ENCODE assay signal across 23 cellular contexts in the genomic region with DNA sequence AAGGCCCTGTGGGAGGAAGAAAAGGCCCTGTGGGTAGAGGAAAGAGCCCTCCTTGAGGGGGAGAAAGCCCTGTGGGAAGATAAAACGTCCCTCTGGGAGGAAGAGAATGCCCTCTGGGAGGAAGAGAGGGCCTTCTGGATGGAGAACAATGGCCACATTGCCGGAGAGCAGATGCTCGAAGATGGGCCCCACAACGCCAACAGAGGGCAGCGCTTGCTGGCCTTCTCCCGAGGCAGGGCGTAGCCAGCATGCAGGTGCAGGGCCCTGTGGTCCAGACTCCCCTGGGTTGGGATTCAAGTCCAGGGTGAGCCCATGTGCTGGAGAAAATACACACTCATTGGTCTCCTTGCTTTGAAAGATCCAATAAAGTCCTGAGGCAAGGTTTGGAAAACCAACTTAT. TPM values are rescaled to one million over a fixed set of nuclear protein-coding genes. Genes with fewer than 3 reads are reported as not detected.
DNase-seq lines count a peak whose midpoint lies in the region; ATAC-seq, FAIRE-seq and TF ChIP-seq lines count a peak whose summit lies in the region.
"Had no signal": no experiment of that assay in that cellular context is flagged by ENCODE, and none has a peak within 500 bp of the region (broad histone marks: within the 10 kb centered on the region; RNA-seq: fewer than 3 reads in every experiment).

No MANE protein-coding gene starts in this region.

- H2AFZ ChIP-seq in H1 (ENCODE audit: low read length) = no peak overlapping the region

- H3K27me3 ChIP-seq in H1 (replicated peaks in 1 of 4; ENCODE audit: control insufficient read depth in 3 of 4, extremely low read depth in 1 of 4, insufficient read depth in 3 of 4, low read length in 3 of 4) = peaks cover 0 to 2% (median 0%) of the 10 kb centered on the region in 4 experiments; a peak in 1 of 7 replicates

- H3K79me2 ChIP-seq in H1 (ENCODE audit: control insufficient read depth in 1 of 2, insufficient read depth in 2 of 2, low read length in 2 of 2) = no peaks in the 10 kb centered on the region

- H3K23ac ChIP-seq in H1 (ENCODE audit: insufficient read length) = no peak overlapping the region

- TF ChIP-seq CTCF in activated CD8-positive, alpha-beta T cell treated with anti-CD3 and anti-CD28 coated beads for 36 hours (IDR thresholded peaks at IDR 0.05) = no peak
- TF ChIP-seq CTCF in H1 (IDR thresholded peaks at IDR 0.05; ENCODE audit: control extremely low read depth in 1 of 3, insufficient read depth in 1 of 3, low read depth in 1 of 3, low read length in 3 of 3) = peak; percentile 44 to 55 (median 51); a peak in 3 of 4 replicates

- H3K4me2 ChIP-seq in H1 (ENCODE audit: insufficient read depth in 1 of 2, low read depth in 2 of 2, low read length in 2 of 2) = no peak overlapping the region

- H4K8ac ChIP-seq in H1 (ENCODE audit: extremely low read depth, insufficient read depth, low read length) = no peak overlapping the region

- no peak overlapping the region for H2BK120ac ChIP-seq in H1 (replicated peaks; ENCODE audit: low read depth, low read length)

- DNase-seq in activated CD8-positive, alpha-beta T cell treated with anti-CD3 and anti-CD28 coated beads, Interleukin-2, amount 10 ng/mL, durations not matched to agents 7 days and 5 days = peak; percentile 14
- no peak for DNase-seq in activated CD8-positive, alpha-beta T cell treated with anti-CD3 and anti-CD28 coated beads for 36 hours
- DNase-seq in H1 (ENCODE audit: low read depth in 1 of 2, low spot score in 2 of 2) (peak in 1 of 2 experiments; percentile 58), NK-92 (lab: John Stamatoyannopoulos, UW; ENCODE audit: unreplicated experiment) (no peak)
- DNase-seq in stimulated activated CD4-positive, alpha-beta T cell treated with anti-CD3 and anti-CD28 coated beads, Interleukin-15, amount 100 ng/mL, for 24 hours = no peak
- no peak for DNase-seq in effector CD4-positive, alpha-beta T cell
- DNase-seq in stimulated activated CD4-positive, alpha-beta T cell treated with anti-CD3 and anti-CD28 coated beads, Interleukin-4, amount 100 ng/mL, for 4 hours = no peak
- DNase-seq: AML-193; CD4-positive, alpha-beta T cell; GF-D8; Karpas-422; NCI-H1105; NCI-H1694; NCI-H2081 treated with DMSO at 0.1 percent for 48 hours; NCI-H510A; NCI-H774; OCI-M1; Right ventricle myocardium superior had no signal

- intact Hi-C loops in activated CD8-positive, alpha-beta T cell treated with anti-CD3 and anti-CD28 coated beads for 36 hours (cut with micrococcal nuclease) = no loop called here

- no peaks in the 10 kb centered on the region for H3K9me3 ChIP-seq in H1 (ENCODE audit: insufficient read depth in 2 of 2, low read depth in 1 of 2, low read length in 1 of 2)

- H3K4me1 Mint-ChIP-seq in activated CD8-positive, alpha-beta T cell treated with anti-CD3 and anti-CD28 coated beads, Interleukin-2, amount 10 ng/mL, durations not matched to agents 7 days and 5 days (ENCODE audit: low read depth) = peaks cover 19% of the 10 kb centered on the region
- peaks cover 22% of the 10 kb centered on the region for H3K4me1 Mint-ChIP-seq in activated CD8-positive, alpha-beta T cell treated with anti-CD3 and anti-CD28 coated beads for 36 hours (ENCODE audit: low read depth)

- POLR2A ChIA-PET in activated CD8-positive, alpha-beta T cell treated with anti-CD3 and anti-CD28 coated beads, Interleukin-2, amount 10 ng/mL, durations not matched to agents 7 days and 5 days (lab: Charles Lee) = no interaction called here
- POLR2A ChIA-PET in activated CD8-positive, alpha-beta T cell treated with anti-CD3 and anti-CD28 coated beads for 36 hours (lab: Charles Lee) = no interaction called here
- POLR2A ChIA-PET in H1 (lab: Charles Lee; ENCODE audit: partially characterized antibody) = no interaction called here

- H2BK12ac ChIP-seq in H1 (ENCODE audit: low read depth, low read length) = no peak overlapping the region

- H4K20me1 ChIP-seq in H1 (replicated peaks in 1 of 2; ENCODE audit: control insufficient read depth in 1 of 2, insufficient read depth in 2 of 2, low read length in 2 of 2) = no peaks in the 10 kb centered on the region

- TF ChIP-seq RAD21 in Ishikawa (IDR thresholded peaks at IDR 0.05; ENCODE audit: low read depth) (peak; percentile 11; the same call in 1 of the 2 replicates), H1 (IDR thresholded peaks at IDR 0.05 in 1 of 2, conservative IDR thresholded peaks at IDR 0.05 in 1 of 2; ENCODE audit: low read depth in 2 of 2, low read length in 2 of 2) (peak; percentile 53 to 62)

- ATAC-seq in activated CD8-positive, alpha-beta T cell treated with anti-CD3 and anti-CD28 coated beads, Interleukin-2, amount 10 ng/mL, durations not matched to agents 7 days and 5 days = no peak
- no peak for ATAC-seq in activated CD8-positive, alpha-beta T cell treated with anti-CD3 and anti-CD28 coated beads for 36 hours

- no peaks in the 10 kb centered on the region; the same call in 1 of the 2 replicates for H3K23me2 ChIP-seq in H1 (ENCODE audit: low read depth, low read length)

- no peaks in the 10 kb centered on the region for H3K79me1 ChIP-seq in H1 (ENCODE audit: low read depth, low read length)

- no peak overlapping the region for H3K14ac ChIP-seq in H1 (ENCODE audit: insufficient read length)

- WGBS in H1 (ENCODE audit: extremely low coverage in 1 of 2, insufficient coverage in 1 of 2, insufficient read length in 1 of 2, insufficient replicate concordance in 2 of 2, low coverage in 1 of 2, low lambda C conversion rate in 2 of 2, missing lambda C conversion rate in 1 of 2), 2 experiments = 66% methylated on average over 7 of the region's 7 CpGs; no CpG with 5 or more reads in 1 of the 2 experiments

- H3K56ac ChIP-seq in H1 (replicated peaks; ENCODE audit: insufficient read length, low read depth, low read length) = no peak overlapping the region

- no peak for FAIRE-seq in H1 (lab: Jason Lieb, UNC)
- FAIRE-seq: GM12892, H54 had no signal

- H3K4me3 ChIP-seq in H1 (ENCODE audit: extremely low read depth in 1 of 4, insufficient read depth in 2 of 4, low read depth in 3 of 4, low read length in 4 of 4) = no peak overlapping the region
- H3K4me3 ChIP-seq: SK-N-MC had no signal

- no peak overlapping the region for H3K9ac ChIP-seq in H1 (replicated peaks in 1 of 4; ENCODE audit: extremely low read depth in 1 of 4, low read depth in 3 of 4, low read length in 3 of 4)

- no peak for TF ChIP-seq POLR2A in H1 (IDR thresholded peaks at IDR 0.05; ENCODE audit: control extremely low read depth in 1 of 2, low read depth in 2 of 2, low read length in 2 of 2)

- no peak overlapping the region for H2AK5ac ChIP-seq in H1 (ENCODE audit: low read depth, low read length)

- H2BK15ac ChIP-seq in H1 (ENCODE audit: low read length) = no peak overlapping the region

- H3K27ac Mint-ChIP-seq in activated CD8-positive, alpha-beta T cell treated with anti-CD3 and anti-CD28 coated beads, Interleukin-2, amount 10 ng/mL, durations not matched to agents 7 days and 5 days = no peak overlapping the region
- no peak overlapping the region for H3K27ac Mint-ChIP-seq in activated CD8-positive, alpha-beta T cell treated with anti-CD3 and anti-CD28 coated beads for 36 hours
- H3K27ac Mint-ChIP-seq: CD4-positive, alpha-beta T cell had no signal

- peaks cover 6% of the 10 kb centered on the region for H3K27me3 Mint-ChIP-seq in activated CD8-positive, alpha-beta T cell treated with anti-CD3 and anti-CD28 coated beads, Interleukin-2, amount 10 ng/mL, durations not matched to agents 7 days and 5 days (ENCODE audit: low read depth)
- peaks cover 10% of the 10 kb centered on the region for H3K27me3 Mint-ChIP-seq in activated CD8-positive, alpha-beta T cell treated with anti-CD3 and anti-CD28 coated beads for 36 hours

- H4K91ac ChIP-seq in H1 (replicated peaks; ENCODE audit: insufficient read length, low read length) = no peak overlapping the region

- H2BK5ac ChIP-seq in H1 (ENCODE audit: low read depth, low read length) = no peak overlapping the region

- H3K36me3 ChIP-seq in H1 (ENCODE audit: control insufficient read depth in 2 of 4, insufficient read depth in 4 of 4, low read length in 3 of 4) = no peaks in the 10 kb centered on the region

- H3K4me3 Mint-ChIP-seq in activated CD8-positive, alpha-beta T cell treated with anti-CD3 and anti-CD28 coated beads, Interleukin-2, amount 10 ng/mL, durations not matched to agents 7 days and 5 days = no peak overlapping the region
- H3K4me3 Mint-ChIP-seq in activated CD8-positive, alpha-beta T cell treated with anti-CD3 and anti-CD28 coated beads for 36 hours = no peak overlapping the region
- H3K4me3 Mint-ChIP-seq: CD4-positive, alpha-beta T cell had no signal

- H3K4ac ChIP-seq in H1 (replicated peaks; ENCODE audit: insufficient read length, low read depth, low read length) = no peak overlapping the region

- H2BK20ac ChIP-seq in H1 (ENCODE audit: low read length) = no peak overlapping the region

- H3K9me3 Mint-ChIP-seq in activated CD8-positive, alpha-beta T cell treated with anti-CD3 and anti-CD28 coated beads, Interleukin-2, amount 10 ng/mL, durations not matched to agents 7 days and 5 days (ENCODE audit: insufficient read depth) = no peaks in the 10 kb centered on the region
- H3K9me3 Mint-ChIP-seq in activated CD8-positive, alpha-beta T cell treated with anti-CD3 and anti-CD28 coated beads for 36 hours = no peaks in the 10 kb centered on the region
- H3K9me3 Mint-ChIP-seq: CD4-positive, alpha-beta T cell had no signal

- H4K5ac ChIP-seq in H1 (ENCODE audit: insufficient read length, low read depth, low read length) = no peak overlapping the region

- no peak overlapping the region for H3K18ac ChIP-seq in H1 (ENCODE audit: extremely low read depth, low read length)

- CTCF ChIA-PET in activated CD8-positive, alpha-beta T cell treated with anti-CD3 and anti-CD28 coated beads, Interleukin-2, amount 10 ng/mL, durations not matched to agents 7 days and 5 days (lab: Charles Lee) = no interaction called here
- CTCF ChIA-PET in activated CD8-positive, alpha-beta T cell treated with anti-CD3 and anti-CD28 coated beads for 36 hours (lab: Charles Lee) = interaction anchor here (4.8 kb wide), 1 partner anchor 16 kb away, joined by 26 read pairs; no protein-coding TSS in a partner anchor
- CTCF ChIA-PET in H1 (lab: Charles Lee; ENCODE audit: partially characterized antibody) = interaction anchor here (0.6 to 3.1 kb wide), 5 partner anchors 9 to 261 kb away, joined by 3 to 10 read pairs (median 3); no protein-coding TSS in a partner anchor

- no peak for TF ChIP-seq EP300 in Ishikawa (IDR thresholded peaks at IDR 0.05; ENCODE audit: borderline replicate concordance)
- TF ChIP-seq EP300 in H1 (IDR thresholded peaks at IDR 0.05; ENCODE audit: borderline replicate concordance in 1 of 2, low read depth in 2 of 2, low read length in 2 of 2) = no peak

- H3K27ac ChIP-seq in H1 (ENCODE audit: low read depth, low read length) = no peak overlapping the region
- H3K27ac ChIP-seq: 22Rv1, SK-N-MC had no signal

- H3K4me1 ChIP-seq in H1 (replicated peaks in 1 of 4; ENCODE audit: control insufficient read depth in 3 of 4, insufficient read depth in 4 of 4, low read length in 3 of 4) = no peaks in the 10 kb centered on the region

- H3K36me3 Mint-ChIP-seq in activated CD8-positive, alpha-beta T cell treated with anti-CD3 and anti-CD28 coated beads, Interleukin-2, amount 10 ng/mL, durations not matched to agents 7 days and 5 days (ENCODE audit: low read depth) = no peaks in the 10 kb centered on the region
- no peaks in the 10 kb centered on the region for H3K36me3 Mint-ChIP-seq in activated CD8-positive, alpha-beta T cell treated with anti-CD3 and anti-CD28 coated beads for 36 hours (ENCODE audit: low read depth)

RNA-seq across cellular contexts. Expression of a gene that starts 4.1 kb away (rescaled TPM):
- not detected for total RNA-seq in activated CD8-positive, alpha-beta T cell treated with anti-CD3 and anti-CD28 coated beads, Interleukin-2, amount 10 ng/mL, durations not matched to agents 7 days and 5 days
- under 1 TPM; 0.45 to 0.72 TPM for total RNA-seq in activated CD8-positive, alpha-beta T cell treated with anti-CD3 and anti-CD28 coated beads for 36 hours
- total RNA-seq in H1 (2021; fragmentation: NEBNext Ultra II Directional; extraction: Animal tissue kit (Norgen Biotek cat#: 25700)) = not detected in 2 replicates
- polyA plus RNA-seq in H1 (2011; rRNA removed) = not detected in 2 replicates
- polyA plus RNA-seq in H1 (2011; cell fraction: cytosol; rRNA removed) = not detected
- not detected for polyA plus RNA-seq in H1 (2011; cell fraction: nucleus; rRNA removed)
- polyA plus RNA-seq in H1 (2012, experiment 1 of 2) = not detected in 4 replicates
- not detected for polyA plus RNA-seq in H1 (2012, experiment 2 of 2)
- polyA plus RNA-seq in H1 (2013, experiment 1 of 2) = not detected
- polyA plus RNA-seq in H1 (2013, experiment 2 of 2) = not detected
- polyA minus RNA-seq in H1 (2011; rRNA and poly(A)+ RNA removed) = not detected in 2 replicates
- polyA minus RNA-seq in H1 (2011; cell fraction: cytosol; rRNA and poly(A)+ RNA removed) = not detected
- not detected for polyA minus RNA-seq in H1 (2011; cell fraction: nucleus; rRNA and poly(A)+ RNA removed)
- total RNA-seq: CD4-positive, alpha-beta T cell; Right ventricle myocardium superior had no signal

RNA-seq across cellular contexts. Expression of a gene that starts 20.9 kb away (rescaled TPM):
- total RNA-seq in activated CD8-positive, alpha-beta T cell treated with anti-CD3 and anti-CD28 coated beads, Interleukin-2, amount 10 ng/mL, durations not matched to agents 7 days and 5 days = under 1 TPM; 0.23 to 0.29 TPM
- under 1 TPM; 0.18 to 0.32 TPM for total RNA-seq in activated CD8-positive, alpha-beta T cell treated with anti-CD3 and anti-CD28 coated beads for 36 hours
- total RNA-seq in H1 (2021; fragmentation: NEBNext Ultra II Directional; extraction: Animal tissue kit (Norgen Biotek cat#: 25700)) = not detected in 2 replicates
- polyA plus RNA-seq in H1 (2011; rRNA removed) = 0.05 and 0.06 TPM in 2 replicates
- 0.04 TPM for polyA plus RNA-seq in H1 (2011; cell fraction: cytosol; rRNA removed)
- 0.43 TPM for polyA plus RNA-seq in H1 (2011; cell fraction: nucleus; rRNA removed)
- 0.06 to 0.32 TPM (median 0.09 TPM) in 3 of 4 replicates, not detected in the other for polyA plus RNA-seq in H1 (2012, experiment 1 of 2)
- not detected for polyA plus RNA-seq in H1 (2012, experiment 2 of 2)
- polyA plus RNA-seq in H1 (2013, experiment 1 of 2) = 0.04 TPM
- polyA plus RNA-seq in H1 (2013, experiment 2 of 2) = 0.02 TPM
- 0.28 and 0.29 TPM in 2 replicates for polyA minus RNA-seq in H1 (2011; rRNA and poly(A)+ RNA removed)
- not detected for polyA minus RNA-seq in H1 (2011; cell fraction: cytosol; rRNA and poly(A)+ RNA removed)
- polyA minus RNA-seq in H1 (2011; cell fraction: nucleus; rRNA and poly(A)+ RNA removed) = 0.30 TPM
